In the genomic region with DNA sequence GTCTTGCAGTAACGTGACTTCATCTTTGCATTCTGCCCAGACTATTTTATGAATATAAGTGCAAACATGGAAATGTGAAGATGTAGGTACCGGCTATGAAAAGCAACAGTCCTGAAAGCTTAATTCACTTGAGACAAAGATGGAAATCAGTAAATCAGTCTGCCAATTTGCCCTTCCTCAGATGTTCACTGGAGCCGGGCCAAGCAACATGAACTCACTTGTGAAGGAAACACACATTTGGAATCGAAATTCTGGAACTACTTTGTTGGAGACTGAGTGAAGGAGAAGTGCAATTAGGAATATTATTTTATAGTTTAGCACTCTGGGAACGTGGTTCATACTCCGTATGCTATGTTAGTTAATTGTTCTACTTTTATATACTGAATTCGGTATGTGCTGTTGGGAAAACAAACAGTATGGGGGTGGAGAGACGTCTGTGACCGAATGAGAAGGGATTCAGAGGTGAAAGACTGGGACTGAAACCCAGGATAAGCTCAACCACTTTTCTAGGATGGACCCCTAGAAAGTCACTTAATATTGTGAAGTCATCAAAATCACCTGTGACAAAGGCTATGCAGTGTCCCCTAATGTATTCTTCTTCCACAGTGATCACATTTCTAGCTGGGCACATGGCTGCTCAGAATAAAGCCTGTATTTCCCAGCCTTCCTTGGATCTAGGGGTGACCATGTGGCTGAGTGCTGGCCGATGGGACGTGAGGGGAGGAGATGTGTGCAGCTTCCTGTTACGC, we compare ENCODE assay signal across 18 cellular contexts.
A peak's percentile ranks its signal among the peaks of the same experiment; 100 is the strongest.
DNase-seq lines count a peak whose midpoint lies in the region; ATAC-seq and TF ChIP-seq lines count a peak whose summit lies in the region.
"Had no signal": no experiment of that assay in that cellular context is flagged by ENCODE, and none has a peak within 500 bp of the region (broad histone marks: within the 10 kb centered on the region; RNA-seq: fewer than 3 reads in every experiment).

No MANE protein-coding gene starts in this region.

- TF ChIP-seq CTCF in left ventricle myocardium inferior (IDR thresholded peaks at IDR 0.05; ENCODE audit: borderline replicate concordance) (no peak), upper lobe of left lung (IDR thresholded peaks at IDR 0.05) (no peak)

- H3K4me3 ChIP-seq in left ventricle myocardium inferior (no peak overlapping the region), upper lobe of left lung (no peak overlapping the region), right cardiac atrium (ENCODE audit: low read length) (no peak overlapping the region), mesendoderm (ENCODE audit: low read length) (no peak overlapping the region)
- H3K4me3 ChIP-seq: coronary artery had no signal

- ATAC-seq in Right ventricle myocardium inferior (no peak), upper lobe of left lung (ENCODE audit: low FRiP score in 2 of 2) (no peak), right cardiac atrium (no peak)

- H2BK15ac ChIP-seq in mesendoderm (replicated peaks; ENCODE audit: low read depth), result no peak overlapping the region

- no peak overlapping the region for H3K4me2 ChIP-seq in mesendoderm (ENCODE audit: low read length)

- no peak overlapping the region for H3K23ac ChIP-seq in mesendoderm (ENCODE audit: low read length)

- H3K27me3 ChIP-seq in left ventricle myocardium inferior (ENCODE audit: low read depth) (no peaks in the 10 kb centered on the region), layer of hippocampus (ENCODE audit: control insufficient read depth, insufficient read depth, low read length) (no peaks in the 10 kb centered on the region), upper lobe of left lung (no peaks in the 10 kb centered on the region), right cardiac atrium (ENCODE audit: control insufficient read depth, insufficient read depth) (no peaks in the 10 kb centered on the region), mesendoderm (ENCODE audit: insufficient read depth, low read length, poor library complexity) (no peaks in the 10 kb centered on the region)

- H3K79me2 ChIP-seq in mesendoderm (ENCODE audit: control insufficient read depth, insufficient read depth, low read length), result no peaks in the 10 kb centered on the region

- H3K36me3 ChIP-seq in left ventricle myocardium inferior, result peaks cover 7% of the 10 kb centered on the region
- peaks cover 0 to 40% (median 9%) of the 10 kb centered on the region in 4 donors for H3K36me3 ChIP-seq in upper lobe of left lung
- peaks cover 2% of the 10 kb centered on the region for H3K36me3 ChIP-seq in mesendoderm (ENCODE audit: control insufficient read depth, insufficient read depth, low read length)

- no peak overlapping the region for H3K4ac ChIP-seq in mesendoderm (ENCODE audit: low read depth, low read length)

- H4K5ac ChIP-seq in mesendoderm (ENCODE audit: low read length), result no peak overlapping the region

- intact Hi-C loops in Right ventricle myocardium inferior (cut with DNase I) (loop anchor here (5.0 kb wide), 1 partner anchor 45 kb away; no protein-coding TSS in a partner anchor), left ventricle myocardium inferior (cut with micrococcal nuclease) (no loop called here), right cardiac atrium (cut with DNase I) (no loop called here)

- WGBS in upper lobe of left lung, 2 donors, result 47 to 48% methylated on average over 11 to 12 of the region's 12 CpGs
- WGBS in right cardiac atrium, result 61% methylated on average over 12 of the region's 12 CpGs
- WGBS in mesendoderm (ENCODE audit: extremely low coverage, insufficient coverage, low lambda C conversion rate), result no CpG with 5 or more reads among the region's 12 CpGs

- H3K27ac ChIP-seq in left ventricle myocardium inferior (replicated peaks), result no peak overlapping the region
- H3K27ac ChIP-seq in angular gyrus (ENCODE audit: low read depth, low read length), result peak overlapping the region; percentile 99
- H3K27ac ChIP-seq in layer of hippocampus (ENCODE audit: low read depth, low read length), result peak overlapping the region; percentile 98
- peak overlapping the region in 3 of 4 donors; percentile 2 to 80 (median 75) for H3K27ac ChIP-seq in upper lobe of left lung
- H3K27ac ChIP-seq in right cardiac atrium (ENCODE audit: low read length), result no peak overlapping the region
- H3K27ac ChIP-seq in mesendoderm (ENCODE audit: low read depth, low read length), result no peak overlapping the region
- H3K27ac ChIP-seq: coronary artery, epithelial cell of prostate had no signal

- H3K79me1 ChIP-seq in mesendoderm (ENCODE audit: low read length), result peaks cover 6% of the 10 kb centered on the region

- no peak overlapping the region for H2AK5ac ChIP-seq in mesendoderm (ENCODE audit: low read length)

- no peak for TF ChIP-seq EP300 in upper lobe of left lung (IDR thresholded peaks at IDR 0.05)

- no peak overlapping the region for H2BK5ac ChIP-seq in mesendoderm (ENCODE audit: low read length)

- H2BK120ac ChIP-seq in mesendoderm (ENCODE audit: low read depth, low read length), result no peak overlapping the region

- DNase-seq in Right ventricle myocardium inferior (ENCODE audit: missing footprints) (peak; percentile 17), left ventricle myocardium inferior (no peak), upper lobe of left lung (no peak), right cardiac atrium (no peak), mesendoderm (no peak)
- DNase-seq in activated effector memory CD4-positive, alpha-beta T cell treated with Interleukin-2 at 50 U/mL for 16 hours, result no peak
- DNase-seq: activated CD4-positive, alpha-beta T cell treated with anti-CD3 and anti-CD28 coated beads, Interleukin-2, amount 50 U/mL, for 48 hours; activated naive CD4-positive, alpha-beta T cell treated with anti-CD3 and anti-CD28 coated beads, Interleukin-2, amount 10 ng/mL, durations not matched to agents 7 days and 5 days; DND-41; foreskin melanocyte; NCI-H2107; SIG-M5; stimulated activated CD4-positive, alpha-beta T cell treated with anti-CD3 and anti-CD28 coated beads, Interleukin-4, amount 100 ng/mL, for 24 hours; T-helper 2 cell had no signal

- H3K9ac ChIP-seq in mesendoderm (ENCODE audit: low read length), result no peak overlapping the region

- no peak overlapping the region for H3K56ac ChIP-seq in mesendoderm (ENCODE audit: low read length)

- H3K4me1 ChIP-seq in left ventricle myocardium inferior (peaks cover 43% of the 10 kb centered on the region), upper lobe of left lung (peaks cover 15 to 50% (median 41%) of the 10 kb centered on the region in 4 donors), right cardiac atrium (ENCODE audit: control insufficient read depth, insufficient read depth, low read length) (peaks cover 8% of the 10 kb centered on the region), mesendoderm (ENCODE audit: control insufficient read depth, low read depth, low read length) (no peaks in the 10 kb centered on the region)

- no peak overlapping the region for H4K8ac ChIP-seq in mesendoderm (ENCODE audit: low read depth, low read length)

- TF ChIP-seq POLR2A in upper lobe of left lung (IDR thresholded peaks at IDR 0.05), result no peak

- H3K9me3 ChIP-seq in left ventricle myocardium inferior (replicated peaks) (no peaks in the 10 kb centered on the region), upper lobe of left lung (no peaks in the 10 kb centered on the region), right cardiac atrium (ENCODE audit: control insufficient read depth, low read length) (no peaks in the 10 kb centered on the region)

- H3K18ac ChIP-seq in mesendoderm (ENCODE audit: low read length), result no peak overlapping the region

Comparison
In these comparisons a context has a peak if more than half of its experiments do, and no peak if none do; other contexts are left out.
1. H3K27ac ChIP-seq: peak in angular gyrus (single experiment), layer of hippocampus (single experiment) and upper lobe of left lung (3 of 4); none in left ventricle myocardium inferior (single experiment), right cardiac atrium (single experiment) and mesendoderm (single experiment).